In genomic region chr15:57322602-57323250, GRCh38 we compare ENCODE assay signal across 2 cellular contexts.
TF ChIP-seq lines count a peak whose summit lies in the region.

No MANE protein-coding gene starts in this region.

TF ChIP-seq in IMR-90, 13 proteins besides CTCF, POLR2A, EP300 and RAD21:
- TF ChIP-seq NFE2L2 (IDR thresholded peaks at IDR 0.05; ENCODE audit: low read depth, low read length), result no peak

TF ChIP-seq in H1, 55 proteins besides CTCF, POLR2A, EP300 and RAD21:
- TF ChIP-seq ASH2L (IDR thresholded peaks at IDR 0.05; ENCODE audit: low read length) (no peak), SP1 (IDR thresholded peaks at IDR 0.05; ENCODE audit: low read depth, low read length) (no peak), HDAC2 (IDR thresholded peaks at IDR 0.05; ENCODE audit: borderline replicate concordance in 1 of 2, low read depth in 2 of 2, low read length in 2 of 2) (no peak), RBBP5 (IDR thresholded peaks at IDR 0.05; ENCODE audit: borderline replicate concordance, low read depth, low read length) (no peak), TBP (IDR thresholded peaks at IDR 0.05; ENCODE audit: low read depth, low read length) (no peak), BACH1 (IDR thresholded peaks at IDR 0.05; ENCODE audit: low read length) (no peak), BCL11A (IDR thresholded peaks at IDR 0.05; ENCODE audit: low read depth in 2 of 2, low read length in 2 of 2) (no peak)
